Comparison of ENCODE assay signal across 1 cellular context in genomic region chr22:29799217-29799680, GRCh38.
TF ChIP-seq lines count a peak whose summit lies in the region.

No MANE protein-coding gene starts in this region.

TF ChIP-seq in K562, 482 proteins besides CTCF, POLR2A, EP300 and RAD21 (continued from another document and continues in another):
- TF ChIP-seq MAFG (tag; conservative IDR thresholded peaks at IDR 0.05) (peak; percentile 96), NR2C2 (CRISPR knock-in tag; IDR thresholded peaks at IDR 0.05) (no peak), NR2C2 (tag; IDR thresholded peaks at IDR 0.05) (peak; percentile 87), ZFX (CRISPR knock-in tag; IDR thresholded peaks at IDR 0.05) (peak; percentile 27; the same call in 1 of the 2 replicates), CLOCK (CRISPR knock-in tag; IDR thresholded peaks at IDR 0.05; ENCODE audit: borderline replicate concordance) (no peak), ZKSCAN3 (CRISPR knock-in tag; IDR thresholded peaks at IDR 0.05) (no peak), TRIM28 (IDR thresholded peaks at IDR 0.05) (0 out of 2 replicates have a peak, but pooled peaks have one; percentile 34), KLF13 (tag; IDR thresholded peaks at IDR 0.05; ENCODE audit: borderline replicate concordance, low read depth) (no peak), ZNF280B (CRISPR knock-in tag; IDR thresholded peaks at IDR 0.05) (no peak), SRSF7 (optimal IDR thresholded peaks at IDR 0.05; ENCODE audit: low read depth, low read length) (no peak), ZNF584 (CRISPR knock-in tag; IDR thresholded peaks at IDR 0.05; ENCODE audit: low read depth) (no peak), NR2C1 (IDR thresholded peaks at IDR 0.05) (peak; percentile 69), NR2C1 (tag; IDR thresholded peaks at IDR 0.05) (peak; percentile 83), DIDO1 (tag; IDR thresholded peaks at IDR 0.05; ENCODE audit: low read depth) (no peak), ZNF77 (CRISPR knock-in tag; IDR thresholded peaks at IDR 0.05) (no peak), POLR2H (tag; IDR thresholded peaks at IDR 0.05; ENCODE audit: low read depth) (no peak), RREB1 (CRISPR knock-in tag; IDR thresholded peaks at IDR 0.05) (no peak), ZBTB33 (CRISPR knock-in tag; IDR thresholded peaks at IDR 0.05) (no peak), HMG20A (CRISPR knock-in tag; conservative IDR thresholded peaks at IDR 0.05) (no peak), PATZ1 (CRISPR knock-in tag; IDR thresholded peaks at IDR 0.05; ENCODE audit: borderline replicate concordance) (no peak), RFX1 (IDR thresholded peaks at IDR 0.05) (no peak), KDM2B (CRISPR knock-in tag; IDR thresholded peaks at IDR 0.05) (no peak), CHD7 (IDR thresholded peaks at IDR 0.05; ENCODE audit: low read depth, low read length) (no peak), ETV1 (tag; conservative IDR thresholded peaks at IDR 0.05; ENCODE audit: low read depth) (peak; percentile 83), PHF21A (IDR thresholded peaks at IDR 0.05; ENCODE audit: borderline replicate concordance, low read depth) (no peak), SMARCC2 (IDR thresholded peaks at IDR 0.05; ENCODE audit: low read depth) (peak; percentile 67; the same call in 1 of the 2 replicates), STAT5B (CRISPR knock-in tag; IDR thresholded peaks at IDR 0.05) (no peak), KDM4B (IDR thresholded peaks at IDR 0.05; ENCODE audit: borderline replicate concordance in 2 of 2, low read depth in 1 of 2) (no peak), ZNF274 (IDR thresholded peaks at IDR 0.05; ENCODE audit: borderline replicate concordance, low read depth, low read length) (no peak)
